Comparison of ENCODE assay signal across 25 cellular contexts in genomic region chr6:97025088-97025487, GRCh38.
"Had no signal": no experiment of that assay in that cellular context is flagged by ENCODE, and none has a peak within 500 bp of the region (broad histone marks: within the 10 kb centered on the region; RNA-seq: fewer than 3 reads in every experiment).

No MANE protein-coding gene starts in this region.

- H3K9me3 ChIP-seq: left ventricle myocardium inferior, neutrophil, right atrium auricular region, right lobe of liver, suprapubic skin, tibial nerve, uterus had no signal

- H3K27me3 ChIP-seq: neural progenitor cell, neutrophil, right atrium auricular region, right lobe of liver, suprapubic skin, tibial nerve, uterus had no signal

- H3K27ac ChIP-seq: left ventricle myocardium inferior, neural progenitor cell, neutrophil, parathyroid adenoma, right lobe of liver, suprapubic skin, tibial nerve, uterus had no signal

- ATAC-seq: natural killer cell; right lobe of liver; stimulated activated memory B cell treated with anti-CD40 and anti-IgM and Interleukin-4, amounts not matched to agents 10 μg/mL and 1 μg/mL and 100 μg/mL, for 72 hours; stimulated activated naive CD8-positive, alpha-beta T cell treated with anti-CD3 and anti-CD28 coated beads, Interleukin-15, amount 100 ng/mL, for 72 hours had no signal

- H2AFZ ChIP-seq: neural progenitor cell, parathyroid adenoma had no signal

- H3K36me3 ChIP-seq: left ventricle myocardium inferior, neural progenitor cell, neutrophil, right atrium auricular region, right lobe of liver, suprapubic skin, tibial nerve, uterus had no signal

- H3K4me1 ChIP-seq: neural progenitor cell, parathyroid adenoma, right lobe of liver, suprapubic skin, tibial nerve, uterus had no signal

- H3K9ac ChIP-seq: neural progenitor cell, parathyroid adenoma had no signal

- DNase-seq: immature natural killer cell; kidney; left ventricle myocardium inferior; mesendoderm; naive B cell; natural killer cell; nephron progenitor cell; occipital lobe; right lobe of liver; stimulated activated CD4-positive, alpha-beta T cell treated with anti-CD3 and anti-CD28 coated beads, Interleukin-1b, Interleukin-23, amount 100 ng/mL, for 48 hours; stimulated activated CD4-positive, alpha-beta T cell treated with anti-CD3 and anti-CD28 coated beads, Interleukin-2, amount 100 ng/mL, for 48 hours; stimulated activated CD4-positive, alpha-beta T cell treated with anti-CD3 and anti-CD28 coated beads, Interleukin-4, amount 100 ng/mL, for 4 hours; stimulated activated CD8-positive, alpha-beta memory T cell treated with anti-CD3 and anti-CD28 coated beads, Interleukin-4, amount 100 ng/mL, for 48 hours; stimulated activated naive CD4-positive, alpha-beta T cell treated with Interleukin-2 at 50 U/mL for 16 hours; stimulated activated naive CD8-positive, alpha-beta T cell treated with anti-CD3 and anti-CD28 coated beads, Interleukin-15, amount 100 ng/mL, for 72 hours; uterus had no signal

- H3K79me2 ChIP-seq: parathyroid adenoma had no signal

- H3K4me2 ChIP-seq: neural progenitor cell, smooth muscle cell had no signal

- H3K4me3 ChIP-seq: lung, neural progenitor cell, right atrium auricular region, right lobe of liver, smooth muscle cell, suprapubic skin, tibial nerve, uterus had no signal
